15 cellular contexts compared by ENCODE assay signal in genomic region chr1:182181167-182181572, GRCh38.
DNase-seq lines count a peak whose midpoint lies in the region; ATAC-seq, FAIRE-seq and TF ChIP-seq lines count a peak whose summit lies in the region.
"Had no signal": no experiment of that assay in that cellular context is flagged by ENCODE, and none has a peak within 500 bp of the region (broad histone marks: within the 10 kb centered on the region; RNA-seq: fewer than 3 reads in every experiment).

No MANE protein-coding gene starts in this region.

- POLR2A ChIA-PET in IMR-90 (lab: Charles Lee; ENCODE audit: unreplicated experiment) = no interaction called here

- DNase-seq in IMR-90 (no peak), bronchial epithelial cell (ENCODE audit: low read depth) (peak; percentile 84), mesothelial cell of epicardium (ENCODE audit: low spot score in 2 of 2, unreplicated experiment in 2 of 2) (peak in 1 of 2 experiments; percentile 45), ovary (no peak)
- DNase-seq in activated T-cell treated with anti-CD3 and anti-CD28 coated beads, Interleukin-2, amount 50 U/mL, for 4 hours = no peak
- DNase-seq: activated gamma-delta T cell; anterior cingulate cortex; CD8-positive, alpha-beta memory T cell; hippocampal formation; naive B cell had no signal

- no peak for FAIRE-seq in bronchial epithelial cell (lab: Jason Lieb, UNC)
- FAIRE-seq: HTR-8/SVneo had no signal

- H4K8ac ChIP-seq in IMR-90 (ENCODE audit: low read depth in 2 of 2, low read length in 2 of 2) = no peak overlapping the region

- no peak overlapping the region for H4K5ac ChIP-seq in IMR-90 (ENCODE audit: low read depth, low read length)

- H2BK20ac ChIP-seq in IMR-90 (ENCODE audit: low read depth, low read length) = no peak overlapping the region

- no peak overlapping the region for H3K23ac ChIP-seq in IMR-90 (ENCODE audit: low read depth, low read length)

- H3K56ac ChIP-seq in IMR-90 (ENCODE audit: extremely low read depth, insufficient read depth, low read length) = no peak overlapping the region

- no CpG with 5 or more reads among the region's 3 CpGs for WGBS in IMR-90 (ENCODE audit: extremely low coverage in 2 of 2, insufficient read length in 1 of 2), 2 experiments
- WGBS in gastroesophageal sphincter (ENCODE audit: low coverage in 1 of 2), 2 donors = 33 to 55% methylated on average over 3 of the region's 3 CpGs
- WGBS in ovary, 3 donors = 79 to 85% (median 79%) methylated on average over 3 of the region's 3 CpGs

- no peaks in the 10 kb centered on the region for H3K4me1 ChIP-seq in IMR-90 (ENCODE audit: control insufficient read depth, insufficient read depth, low read length)
- H3K4me1 ChIP-seq in gastroesophageal sphincter = peaks cover 0 to 7% (median 3%) of the 10 kb centered on the region in 3 donors
- no peaks in the 10 kb centered on the region for H3K4me1 ChIP-seq in ovary (ENCODE audit: insufficient read depth)

- H3K4me3 ChIP-seq in IMR-90 (ENCODE audit: insufficient read depth, low read depth, low read length) (no peak overlapping the region), bronchial epithelial cell (ENCODE audit: low read depth, low read length) (no peak overlapping the region), gastroesophageal sphincter (no peak overlapping the region), ovary (no peak overlapping the region)

- TF ChIP-seq EP300 in gastroesophageal sphincter (IDR thresholded peaks at IDR 0.05) (no peak), ovary (IDR thresholded peaks at IDR 0.05) (no peak)

- no peaks in the 10 kb centered on the region for H3K79me1 ChIP-seq in IMR-90 (ENCODE audit: low read depth in 1 of 2, low read length in 2 of 2)

- H3K36me3 ChIP-seq in IMR-90 (ENCODE audit: control insufficient read depth, insufficient read depth, low read length) (no peaks in the 10 kb centered on the region), bronchial epithelial cell (ENCODE audit: control insufficient read depth, insufficient read depth, low read length) (no peaks in the 10 kb centered on the region), gastroesophageal sphincter (no peaks in the 10 kb centered on the region), ovary (no peaks in the 10 kb centered on the region)

- H4K20me1 ChIP-seq in IMR-90 (ENCODE audit: insufficient read depth, low read length) = no peaks in the 10 kb centered on the region

- no peaks in the 10 kb centered on the region for H3K9me1 ChIP-seq in IMR-90 (ENCODE audit: insufficient read depth, low read length)

- H3K18ac ChIP-seq in IMR-90 (ENCODE audit: low read depth, low read length) = no peak overlapping the region

- H2BK15ac ChIP-seq in IMR-90 (ENCODE audit: low read depth, low read length) = no peak overlapping the region

- H2BK5ac ChIP-seq in IMR-90 (ENCODE audit: low read depth, low read length, poor library complexity, severe bottlenecking) = no peak overlapping the region

- intact Hi-C loops in IMR-90 (cut with micrococcal nuclease) = no loop called here
- intact Hi-C loops in ovary (cut with DNase I) = no loop called here

- CTCF ChIA-PET in IMR-90 (lab: Yijun Ruan, JAX) = no interaction called here

- H3K9ac ChIP-seq in IMR-90 (ENCODE audit: low read depth, low read length) = no peak overlapping the region

- no peaks in the 10 kb centered on the region for H3K9me3 Mint-ChIP-seq in mesothelial cell of epicardium
- H3K9me3 Mint-ChIP-seq in activated T-cell treated with anti-CD3 and anti-CD28 coated beads, Interleukin-2, amount 50 U/mL, for 4 hours = no peaks in the 10 kb centered on the region

- H3K27ac ChIP-seq in C4-2B (peak overlapping the region; percentile 31; the same call in 1 of the 2 replicates), IMR-90 (ENCODE audit: insufficient read depth, low read length) (no peak overlapping the region), gastroesophageal sphincter (no peak overlapping the region), ovary (no peak overlapping the region)

- no peak overlapping the region for H2AK5ac ChIP-seq in IMR-90 (ENCODE audit: low read depth, low read length)

- TF ChIP-seq CTCF in C4-2B (conservative IDR thresholded peaks at IDR 0.05) (no peak), IMR-90 (conservative IDR thresholded peaks at IDR 0.05; ENCODE audit: low read depth, low read length) (no peak), bronchial epithelial cell (IDR thresholded peaks at IDR 0.05; ENCODE audit: insufficient read depth, low read length, severe bottlenecking) (no peak), mesothelial cell of epicardium (IDR thresholded peaks at IDR 0.05; ENCODE audit: unreplicated experiment) (no peak), gastroesophageal sphincter (IDR thresholded peaks at IDR 0.05) (no peak), ovary (IDR thresholded peaks at IDR 0.05) (no peak)

- H3K36me3 Mint-ChIP-seq in mesothelial cell of epicardium = no peaks in the 10 kb centered on the region
- no peaks in the 10 kb centered on the region for H3K36me3 Mint-ChIP-seq in activated T-cell treated with anti-CD3 and anti-CD28 coated beads, Interleukin-2, amount 50 U/mL, for 4 hours (ENCODE audit: insufficient read depth)
- H3K36me3 Mint-ChIP-seq: CD8-positive, alpha-beta memory T cell; naive B cell; WTC11 had no signal

- no peak overlapping the region for H2AK9ac ChIP-seq in IMR-90 (replicated peaks; ENCODE audit: low read depth, low read length, poor library complexity)

- no peak overlapping the region for H2BK120ac ChIP-seq in IMR-90 (ENCODE audit: low read depth, low read length)

- BruUV-seq in IMR-90 (replicated peaks; lab: Mats Ljungman, UMichigan) = no TSS peak

- no peak overlapping the region for H3K4me3 Mint-ChIP-seq in mesothelial cell of epicardium
- H3K4me3 Mint-ChIP-seq in activated T-cell treated with anti-CD3 and anti-CD28 coated beads, Interleukin-2, amount 50 U/mL, for 4 hours = no peak overlapping the region
- H3K4me3 Mint-ChIP-seq: CD8-positive, alpha-beta memory T cell; naive B cell; WTC11 had no signal

- no peaks in the 10 kb centered on the region for H3K9me3 ChIP-seq in IMR-90 (ENCODE audit: control insufficient read depth, insufficient read depth, low read length)
- no peaks in the 10 kb centered on the region for H3K9me3 ChIP-seq in gastroesophageal sphincter
- H3K9me3 ChIP-seq in ovary = no peaks in the 10 kb centered on the region

- dilution Hi-C loops in IMR-90 (cut with HindIII; ENCODE audit: low sequenced_read_pairs, unreplicated experiment) = no loop called here

- no peak overlapping the region for H4K91ac ChIP-seq in IMR-90 (ENCODE audit: insufficient read depth, low read depth, low read length)

- in situ Hi-C loops in IMR-90 (cut with MboI; ENCODE audit: low sequenced_read_pairs) = no loop called here

- TF ChIP-seq POLR2A in IMR-90 (IDR thresholded peaks at IDR 0.05; ENCODE audit: low read depth, low read length) (no peak), gastroesophageal sphincter (IDR thresholded peaks at IDR 0.05) (no peak), ovary (IDR thresholded peaks at IDR 0.05) (no peak)

- no peaks in the 10 kb centered on the region for H3K27me3 Mint-ChIP-seq in mesothelial cell of epicardium (ENCODE audit: low read depth)
- H3K27me3 Mint-ChIP-seq in activated T-cell treated with anti-CD3 and anti-CD28 coated beads, Interleukin-2, amount 50 U/mL, for 4 hours (ENCODE audit: low read depth) = peaks cover 5% of the 10 kb centered on the region

- H3K4me1 Mint-ChIP-seq in mesothelial cell of epicardium = peaks cover 14% of the 10 kb centered on the region
- no peaks in the 10 kb centered on the region for H3K4me1 Mint-ChIP-seq in activated T-cell treated with anti-CD3 and anti-CD28 coated beads, Interleukin-2, amount 50 U/mL, for 4 hours (ENCODE audit: low read depth)
- H3K4me1 Mint-ChIP-seq: CD8-positive, alpha-beta memory T cell; naive B cell; WTC11 had no signal

- H3K27me3 ChIP-seq in IMR-90 (ENCODE audit: control insufficient read depth, insufficient read depth, low read length) (no peaks in the 10 kb centered on the region), bronchial epithelial cell (ENCODE audit: control insufficient read depth, insufficient read depth, low read length) (no peaks in the 10 kb centered on the region), gastroesophageal sphincter (no peaks in the 10 kb centered on the region), ovary (no peaks in the 10 kb centered on the region)

- no peak overlapping the region for H3K4ac ChIP-seq in IMR-90 (ENCODE audit: low read depth, low read length)

- H3K27ac Mint-ChIP-seq in mesothelial cell of epicardium = peak overlapping the region; percentile 68
- H3K27ac Mint-ChIP-seq: WTC11 had no signal

- no peak for ATAC-seq in IMR-90 (ENCODE audit: low read depth)
- no peak for ATAC-seq in gastroesophageal sphincter
- ATAC-seq in activated T-cell treated with anti-CD3 and anti-CD28 coated beads, Interleukin-2, amount 50 U/mL, for 4 hours = no peak
- ATAC-seq in HG03460 (IDR thresholded peaks at IDR 0.05; ENCODE audit: unreplicated experiment) = no peak
- ATAC-seq: WTC11 had no signal

- H2AFZ ChIP-seq in IMR-90 (replicated peaks; ENCODE audit: low read length, poor library complexity) = no peak overlapping the region

- no peak overlapping the region for H3K4me2 ChIP-seq in IMR-90 (ENCODE audit: low read depth, low read length)

- no peak overlapping the region for H3K14ac ChIP-seq in IMR-90 (replicated peaks; ENCODE audit: low read depth, low read length)

- no peak for TF ChIP-seq RAD21 in IMR-90 (IDR thresholded peaks at IDR 0.05; ENCODE audit: low read length)

TF ChIP-seq in IMR-90, 13 proteins besides CTCF, POLR2A, EP300 and RAD21:
- TF ChIP-seq RFX5 (IDR thresholded peaks at IDR 0.05; ENCODE audit: low read depth, low read length) (no peak), CEBPB (IDR thresholded peaks at IDR 0.05; ENCODE audit: low read depth, low read length) (peak; percentile 33; the same call in 1 of the 2 replicates)
TF ChIP-seq in IMR-90: peak in this region for 1.
